In the genomic region with DNA sequence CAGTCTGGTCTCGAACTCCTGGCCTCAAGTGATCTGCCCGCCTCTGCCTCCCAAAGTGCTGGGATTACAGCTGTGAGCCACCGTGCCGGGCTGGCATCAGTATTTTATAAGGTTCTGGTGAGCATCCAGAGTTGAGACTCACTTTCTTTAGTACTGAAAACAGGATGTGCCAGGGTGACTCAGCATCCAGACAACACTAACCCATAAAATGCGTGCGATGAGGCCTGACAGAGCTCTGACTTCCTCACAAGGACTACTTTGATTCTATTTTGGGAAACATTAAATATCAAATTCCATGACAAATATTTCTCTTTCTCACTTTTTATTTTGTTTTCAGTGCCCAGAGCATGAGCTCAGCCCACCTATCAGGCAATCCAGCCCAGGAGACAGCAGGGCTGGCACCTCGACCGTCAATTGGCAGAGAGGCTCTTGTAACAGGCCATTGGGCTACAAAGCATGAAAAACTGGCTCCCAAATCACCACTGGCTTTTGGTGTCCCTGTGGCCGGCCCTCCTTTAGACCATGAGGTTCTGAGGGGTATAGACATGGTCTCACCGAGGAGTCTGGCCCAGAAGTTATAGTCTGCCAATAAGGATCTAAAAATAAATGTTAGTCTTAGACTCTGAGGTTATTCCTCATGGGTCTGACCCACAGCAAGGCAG, we compare ENCODE assay signal across 8 cellular contexts.
DNase-seq lines count a peak whose midpoint lies in the region; ATAC-seq and TF ChIP-seq lines count a peak whose summit lies in the region.

No MANE protein-coding gene starts in this region.

- peaks cover 2% of the 10 kb centered on the region for H3K27me3 Mint-ChIP-seq in activated CD8-positive, alpha-beta memory T cell treated with anti-CD3 and anti-CD28 coated beads, Interleukin-2, amount 10 ng/mL, durations not matched to agents 7 days and 5 days

- CTCF ChIA-PET in activated CD8-positive, alpha-beta memory T cell treated with anti-CD3 and anti-CD28 coated beads, Interleukin-2, amount 10 ng/mL, durations not matched to agents 7 days and 5 days (lab: Charles Lee), result interaction anchor here (0.8 kb wide), 1 partner anchor 25 kb away, joined by 3 read pairs; no protein-coding TSS in a partner anchor

- H3K4me3 ChIP-seq in fibroblast of villous mesenchyme (ENCODE audit: low read depth, low read length), result no peak overlapping the region
- no peak overlapping the region for H3K4me3 ChIP-seq in skeletal muscle tissue (ENCODE audit: low read length in 3 of 3)
- no peak overlapping the region for H3K4me3 ChIP-seq in H7 (ENCODE audit: insufficient read depth, low read depth, low read length)

- H3K36me3 ChIP-seq in skeletal muscle tissue (ENCODE audit: control insufficient read depth in 3 of 3, insufficient read depth in 3 of 3, low read length in 3 of 3), result peaks cover 0 to 2% (median 0%) of the 10 kb centered on the region in 3 donors
- no peaks in the 10 kb centered on the region for H3K36me3 ChIP-seq in H7 (replicated peaks; ENCODE audit: control insufficient read depth, insufficient read depth, low read length)

- H3K36me3 Mint-ChIP-seq in activated CD8-positive, alpha-beta memory T cell treated with anti-CD3 and anti-CD28 coated beads, Interleukin-2, amount 10 ng/mL, durations not matched to agents 7 days and 5 days, result no peaks in the 10 kb centered on the region

- H3K27ac Mint-ChIP-seq in activated CD8-positive, alpha-beta memory T cell treated with anti-CD3 and anti-CD28 coated beads, Interleukin-2, amount 10 ng/mL, durations not matched to agents 7 days and 5 days, result peak overlapping the region; percentile 81

- peak; percentile 90 for ATAC-seq in activated CD8-positive, alpha-beta memory T cell treated with anti-CD3 and anti-CD28 coated beads, Interleukin-2, amount 10 ng/mL, durations not matched to agents 7 days and 5 days
- ATAC-seq in HG03571 (IDR thresholded peaks at IDR 0.05; ENCODE audit: unreplicated experiment), result no peak

- TF ChIP-seq CTCF in fibroblast of villous mesenchyme (IDR thresholded peaks at IDR 0.05; ENCODE audit: insufficient read depth, low read depth, low read length), result no peak

- in situ Hi-C loops in ACHN (cut with HindIII; ENCODE audit: low pct_ligation_motif_present, low pct_unique_long_range_greater_than_20kb, low sequenced_read_pairs), result no loop called here

- peak overlapping the region; percentile 67 for H3K27ac ChIP-seq in skeletal muscle tissue (ENCODE audit: low read depth, low read length)

- H3K9me3 ChIP-seq in skeletal muscle tissue (ENCODE audit: control insufficient read depth in 3 of 3, low read length in 3 of 3), result no peaks in the 10 kb centered on the region

- H3K4me3 Mint-ChIP-seq in activated CD8-positive, alpha-beta memory T cell treated with anti-CD3 and anti-CD28 coated beads, Interleukin-2, amount 10 ng/mL, durations not matched to agents 7 days and 5 days, result no peak overlapping the region

- no peaks in the 10 kb centered on the region for H3K9me3 Mint-ChIP-seq in activated CD8-positive, alpha-beta memory T cell treated with anti-CD3 and anti-CD28 coated beads, Interleukin-2, amount 10 ng/mL, durations not matched to agents 7 days and 5 days (ENCODE audit: low read depth)

- peak overlapping the region in 1 of 3 donors; percentile 8 for H3K9ac ChIP-seq in skeletal muscle tissue (ENCODE audit: low read depth in 1 of 3, low read length in 3 of 3)

- peaks cover 0 to 19% (median 5%) of the 10 kb centered on the region in 3 donors for H3K4me1 ChIP-seq in skeletal muscle tissue (ENCODE audit: control insufficient read depth in 3 of 3, insufficient read depth in 3 of 3, low read length in 3 of 3)

- no peaks in the 10 kb centered on the region for H3K27me3 ChIP-seq in skeletal muscle tissue (ENCODE audit: control insufficient read depth in 3 of 3, insufficient read depth in 3 of 3, low read length in 3 of 3)
- H3K27me3 ChIP-seq in H7 (ENCODE audit: control insufficient read depth, insufficient read depth, low read length), result no peaks in the 10 kb centered on the region

- peaks cover 14% of the 10 kb centered on the region for H3K4me1 Mint-ChIP-seq in activated CD8-positive, alpha-beta memory T cell treated with anti-CD3 and anti-CD28 coated beads, Interleukin-2, amount 10 ng/mL, durations not matched to agents 7 days and 5 days

- DNase-seq in ACHN, result peak; percentile 88
- peak; percentile 99 for DNase-seq in HT1080 (ENCODE audit: low read depth)
- peak; percentile 58 for DNase-seq in activated CD8-positive, alpha-beta memory T cell treated with anti-CD3 and anti-CD28 coated beads, Interleukin-2, amount 10 ng/mL, durations not matched to agents 7 days and 5 days
- peak; percentile 96 for DNase-seq in fibroblast of villous mesenchyme (ENCODE audit: low read depth)
- DNase-seq in NCI-H524 (lab: John Stamatoyannopoulos, UW), result no peak
- DNase-seq in H7, result no peak

Comparison
In these comparisons a context has a peak if more than half of its experiments do, and no peak if none do; other contexts are left out.
1. DNase-seq: peak in ACHN (single experiment), HT1080 (single experiment), activated CD8-positive, alpha-beta memory T cell treated with anti-CD3 and anti-CD28 coated beads, Interleukin-2, amount 10 ng/mL, durations not matched to agents 7 days and 5 days (single experiment) and fibroblast of villous mesenchyme (single experiment); none in NCI-H524 (0 of 2) and H7 (single experiment).